In genomic region chr9:136099547-136099946, GRCh38 we compare ENCODE assay signal across 2 cellular contexts.
TF ChIP-seq lines count a peak whose summit lies in the region.

No MANE protein-coding gene starts in this region.

TF ChIP-seq in HepG2, 621 proteins besides CTCF, POLR2A, EP300 and RAD21:
- TF ChIP-seq SYNCRIP (IDR thresholded peaks at IDR 0.05; ENCODE audit: insufficient read depth, low read depth, low read length) (no peak), ZNF441 (CRISPR knock-in tag; IDR thresholded peaks at IDR 0.05; ENCODE audit: borderline replicate concordance) (no peak), ZNF337 (CRISPR knock-in tag; IDR thresholded peaks at IDR 0.05; ENCODE audit: borderline replicate concordance, low read depth) (no peak), ZNF616 (CRISPR knock-in tag; IDR thresholded peaks at IDR 0.05; ENCODE audit: low read depth) (no peak), NFIB (CRISPR knock-in tag; IDR thresholded peaks at IDR 0.05; ENCODE audit: borderline replicate concordance) (no peak), MAFF (IDR thresholded peaks at IDR 0.05; ENCODE audit: low read depth, low read length) (no peak), DPF2 (CRISPR knock-in tag; IDR thresholded peaks at IDR 0.05; ENCODE audit: borderline replicate concordance, low read depth) (no peak), KDM2A (CRISPR knock-in tag; IDR thresholded peaks at IDR 0.05; ENCODE audit: borderline replicate concordance, low read depth) (no peak), ZNF207 (IDR thresholded peaks at IDR 0.05; ENCODE audit: borderline replicate concordance) (no peak), PPARG (CRISPR knock-in tag; conservative IDR thresholded peaks at IDR 0.05) (no peak), ZNF577 (CRISPR knock-in tag; IDR thresholded peaks at IDR 0.05; ENCODE audit: borderline replicate concordance, low read depth) (no peak), GTF3A (CRISPR knock-in tag; conservative IDR thresholded peaks at IDR 0.05) (no peak), TBP (CRISPR knock-in tag; IDR thresholded peaks at IDR 0.05) (no peak), ZNF180 (CRISPR knock-in tag; IDR thresholded peaks at IDR 0.05; ENCODE audit: borderline replicate concordance, low read depth) (no peak)
TF ChIP-seq in HepG2: peak in this region for 0.

TF ChIP-seq in H1, 55 proteins besides CTCF, POLR2A, EP300 and RAD21:
- TF ChIP-seq TBP (IDR thresholded peaks at IDR 0.05; ENCODE audit: low read depth, low read length) (no peak), KDM1A (IDR thresholded peaks at IDR 0.05; ENCODE audit: borderline replicate concordance, low read length) (no peak), RNF2 (IDR thresholded peaks at IDR 0.05; ENCODE audit: borderline replicate concordance, low read depth, low read length, missing control alignments, poor library complexity, severe bottlenecking) (no peak), TEAD4 (IDR thresholded peaks at IDR 0.05; ENCODE audit: low read depth, low read length) (no peak), PHF8 (conservative IDR thresholded peaks at IDR 0.05; ENCODE audit: low read depth, low read length) (no peak), GABPA (IDR thresholded peaks at IDR 0.05; ENCODE audit: borderline replicate concordance, insufficient read depth, low read length) (no peak), SIX5 (IDR thresholded peaks at IDR 0.05; ENCODE audit: low read depth, low read length) (no peak), NRF1 (IDR thresholded peaks at IDR 0.05; ENCODE audit: low read depth, low read length) (no peak), GTF2F1 (IDR thresholded peaks at IDR 0.05; ENCODE audit: borderline replicate concordance, low read depth, low read length) (no peak)
TF ChIP-seq in H1: peak in this region for 0.
